16 cellular contexts compared by ENCODE assay signal in the genomic region with DNA sequence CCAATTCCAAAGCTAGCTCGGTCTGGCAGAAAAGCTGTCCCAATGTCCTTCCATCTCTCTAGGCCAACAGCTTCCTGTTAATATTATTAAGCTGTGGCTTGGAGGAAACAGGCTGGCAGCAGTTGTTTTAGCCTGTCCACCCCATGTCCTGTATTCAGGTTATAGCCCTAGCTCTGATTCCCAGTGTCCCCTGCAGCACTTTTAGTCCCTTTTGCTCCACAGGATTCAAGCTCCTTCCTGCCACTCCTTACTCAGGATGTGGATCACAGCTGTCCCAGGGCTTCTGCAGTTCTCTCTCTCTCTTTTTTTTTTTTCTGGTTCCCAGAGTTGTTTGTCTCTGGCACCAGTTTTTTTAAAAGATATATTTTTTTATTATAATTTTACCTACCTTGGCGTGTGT.
A peak's percentile ranks its signal among the peaks of the same experiment; 100 is the strongest.
DNase-seq lines count a peak whose midpoint lies in the region; ATAC-seq lines count a peak whose summit lies in the region.
"Had no signal": no experiment of that assay in that cellular context is flagged by ENCODE, and none has a peak within 500 bp of the region (broad histone marks: within the 10 kb centered on the region; RNA-seq: fewer than 3 reads in every experiment).

No MANE protein-coding gene starts in this region.

- peak; percentile 11 for DNase-seq in MG63
- peak; percentile 44 to 84 for DNase-seq in dermis microvascular lymphatic vessel endothelial cell (ENCODE audit: low read depth in 2 of 2)
- no peak for DNase-seq in mesenchymal stem cell
- DNase-seq: AML-193; Caco-2; Calu3; CD4-positive, alpha-beta T cell; CD8-positive, alpha-beta T cell; DMS79 treated with DMSO at 0.1 percent for 48 hours; GF-D8 had no signal

- no peak overlapping the region for H2BK15ac ChIP-seq in mesenchymal stem cell (ENCODE audit: low read depth, poor library complexity, severe bottlenecking)

- no peak overlapping the region for H3K14ac ChIP-seq in mesenchymal stem cell (ENCODE audit: low read length in 2 of 2)

- no peak overlapping the region for H3K4ac ChIP-seq in mesenchymal stem cell (ENCODE audit: low read depth in 1 of 2, low read length in 2 of 2)

- no peak overlapping the region for H4K91ac ChIP-seq in mesenchymal stem cell (ENCODE audit: low read length)

- H2AFZ ChIP-seq in mesenchymal stem cell (ENCODE audit: low read depth, low read length) = no peak overlapping the region

- H3K4me3 ChIP-seq in MG63 = no peak overlapping the region
- H3K4me3 ChIP-seq in mesenchymal stem cell (ENCODE audit: insufficient read depth in 1 of 2, low read depth in 1 of 2, low read length in 2 of 2) = no peak overlapping the region
- H3K4me3 ChIP-seq: A549; BLaER1 treated with 17β-estradiol and CSF1 and Interleukin-3, amounts not matched to agents 10 nM and 100 nM had no signal

- no peaks in the 10 kb centered on the region for H3K4me1 ChIP-seq in mesenchymal stem cell (ENCODE audit: control insufficient read depth, insufficient read depth, low read depth, low read length)

- H2BK120ac ChIP-seq in mesenchymal stem cell (ENCODE audit: low read depth, low read length) = no peak overlapping the region

- no peak overlapping the region for H2BK5ac ChIP-seq in mesenchymal stem cell (ENCODE audit: low read depth, low read length, poor library complexity, severe bottlenecking)

- H3K4me2 ChIP-seq in mesenchymal stem cell (ENCODE audit: low read length, poor library complexity, severe bottlenecking) = no peak overlapping the region
- H3K4me2 ChIP-seq: A549; BLaER1 treated with 17β-estradiol and CSF1 and Interleukin-3, amounts not matched to agents 10 nM and 100 nM had no signal

- peak overlapping the region; percentile 39 for H4K8ac ChIP-seq in mesenchymal stem cell (ENCODE audit: low read length)

- H3K23ac ChIP-seq in mesenchymal stem cell (ENCODE audit: low read length in 2 of 2) = no peak overlapping the region

- no peaks in the 10 kb centered on the region for H3K79me1 ChIP-seq in mesenchymal stem cell (replicated peaks; ENCODE audit: low read length, poor library complexity, severe bottlenecking)

- no peak overlapping the region for H2AK5ac ChIP-seq in mesenchymal stem cell (ENCODE audit: low read length, severe bottlenecking)

- ATAC-seq in activated CD4-positive, CD25-positive, alpha-beta regulatory T cell treated with anti-CD3 and anti-CD28 coated beads, Interleukin-2, amount 50 U/mL, for 24 hours = no peak
- ATAC-seq in GM21447 (IDR thresholded peaks at IDR 0.05; ENCODE audit: unreplicated experiment) = no peak
- ATAC-seq: A549; CD8-positive, alpha-beta T cell had no signal

- no peak overlapping the region for H2BK12ac ChIP-seq in mesenchymal stem cell (ENCODE audit: low read length in 2 of 2)

- H3K27me3 ChIP-seq in MG63 (no peaks in the 10 kb centered on the region), mesenchymal stem cell (ENCODE audit: control insufficient read depth in 1 of 2, insufficient read depth in 1 of 2, low read length in 2 of 2) (no peaks in the 10 kb centered on the region)
- H3K27me3 ChIP-seq: BLaER1 treated with 17β-estradiol and CSF1 and Interleukin-3, amounts not matched to agents 10 nM and 100 nM had no signal

- no peaks in the 10 kb centered on the region for H3K9me3 ChIP-seq in MG63
- no peaks in the 10 kb centered on the region for H3K9me3 ChIP-seq in mesenchymal stem cell (ENCODE audit: control insufficient read depth, low read length)
- H3K9me3 ChIP-seq: A549; BLaER1 treated with 17β-estradiol and CSF1 and Interleukin-3, amounts not matched to agents 10 nM and 100 nM; Caco-2 had no signal

- H3K36me3 ChIP-seq in MG63 (no peaks in the 10 kb centered on the region), mesenchymal stem cell (ENCODE audit: control insufficient read depth in 1 of 2, insufficient read depth in 2 of 2, low read depth in 1 of 2, low read length in 2 of 2) (peaks cover 0 to 6% of the 10 kb centered on the region in 2 experiments)
- H3K36me3 ChIP-seq: BLaER1 treated with 17β-estradiol and CSF1 and Interleukin-3, amounts not matched to agents 10 nM and 100 nM had no signal

- WGBS in mesenchymal stem cell = 100% methylated on average over 1 of the region's 2 CpGs

- H3K18ac ChIP-seq in mesenchymal stem cell (ENCODE audit: low read depth in 1 of 2, low read length in 2 of 2) = no peak overlapping the region

- H3K27ac ChIP-seq in mesenchymal stem cell (ENCODE audit: low read length, poor library complexity, severe bottlenecking) = no peak overlapping the region
- H3K27ac ChIP-seq: 22Rv1; A549; BLaER1 treated with 17β-estradiol and CSF1 and Interleukin-3, amounts not matched to agents 10 nM and 100 nM; C4-2B had no signal

- H3K9ac ChIP-seq in mesenchymal stem cell (ENCODE audit: low read length) = no peak overlapping the region
- H3K9ac ChIP-seq: BLaER1 treated with 17β-estradiol and CSF1 and Interleukin-3, amounts not matched to agents 10 nM and 100 nM had no signal
